In the genomic region with DNA sequence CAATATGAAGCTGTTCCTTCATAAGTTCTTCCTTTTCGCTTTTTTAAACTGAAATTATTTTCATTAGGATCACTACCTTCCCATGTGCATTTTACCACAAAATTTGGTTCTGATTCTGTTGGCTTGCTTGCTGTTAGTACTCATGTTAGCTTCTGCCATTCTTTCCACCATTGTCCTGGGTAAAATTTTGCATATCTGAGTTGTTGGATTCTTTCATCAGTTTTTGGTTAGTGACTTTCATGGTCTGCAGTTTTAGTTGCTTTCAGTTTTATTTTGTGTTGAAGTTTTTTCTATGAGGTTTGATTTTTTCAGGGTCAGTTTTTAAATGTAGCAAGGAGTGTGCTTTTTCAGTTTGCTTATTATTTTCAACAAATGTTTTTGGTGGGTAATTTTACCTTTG, we compare ENCODE assay signal across 11 cellular contexts.
DNase-seq lines count a peak whose midpoint lies in the region; ATAC-seq and TF ChIP-seq lines count a peak whose summit lies in the region.
"Had no signal": no experiment of that assay in that cellular context is flagged by ENCODE, and none has a peak within 500 bp of the region (broad histone marks: within the 10 kb centered on the region; RNA-seq: fewer than 3 reads in every experiment).

No MANE protein-coding gene starts in this region.

- peaks cover 93% of the 10 kb centered on the region for H3K79me2 ChIP-seq in hepatocyte

- peak overlapping the region; percentile 85 for H3K27ac ChIP-seq in hepatocyte
- peak overlapping the region in 1 of 2 donors; percentile 41 for H3K27ac ChIP-seq in thoracic aorta

- peaks cover 96% of the 10 kb centered on the region for H3K4me1 Mint-ChIP-seq in activated CD4-positive, alpha-beta T cell treated with anti-CD3 and anti-CD28 coated beads, Interleukin-2, amount 10 ng/mL, durations not matched to agents 7 days and 5 days
- peaks cover 89% of the 10 kb centered on the region for H3K4me1 Mint-ChIP-seq in activated CD4-positive, alpha-beta memory T cell treated with anti-CD3 and anti-CD28 coated beads for 36 hours (ENCODE audit: low read depth)

- intact Hi-C loops in activated CD4-positive, alpha-beta memory T cell treated with anti-CD3 and anti-CD28 coated beads for 36 hours (cut with micrococcal nuclease): no loop called here

- H3K4me2 ChIP-seq in hepatocyte: peak overlapping the region; percentile 68

- H3K4me1 ChIP-seq in hepatocyte (ENCODE audit: insufficient read depth) (peaks cover 65% of the 10 kb centered on the region), thoracic aorta (ENCODE audit: control insufficient read depth in 1 of 2, low read depth in 2 of 2) (peaks cover 45 to 100% of the 10 kb centered on the region in 2 donors)

- no peak for DNase-seq in activated CD4-positive, alpha-beta T cell treated with anti-CD3 and anti-CD28 coated beads, Interleukin-2, amount 10 ng/mL, durations not matched to agents 7 days and 5 days
- no peak for DNase-seq in activated CD4-positive, alpha-beta T cell treated with anti-CD3 and anti-CD28 coated beads for 48 hours
- DNase-seq in activated CD4-positive, alpha-beta memory T cell treated with anti-CD3 and anti-CD28 coated beads for 36 hours: no peak
- DNase-seq in hepatocyte (ENCODE audit: low spot score) (no peak), thoracic aorta (ENCODE audit: low spot score) (no peak), NCI-H1048 (lab: John Stamatoyannopoulos, UW) (no peak), NCI-H1105 (lab: John Stamatoyannopoulos, UW) (no peak)
- DNase-seq: midbrain, NCI-H1930, SHP77 treated with DMSO at 0.1 percent for 48 hours had no signal

- CTCF ChIA-PET in activated CD4-positive, alpha-beta T cell treated with anti-CD3 and anti-CD28 coated beads, Interleukin-2, amount 10 ng/mL, durations not matched to agents 7 days and 5 days (lab: Charles Lee): interaction anchor here (0.7 to 3.7 kb wide), 3 partner anchors 11 to 49 kb away, joined by 3 to 19 read pairs (median 3); no protein-coding TSS in a partner anchor
- CTCF ChIA-PET in activated CD4-positive, alpha-beta memory T cell treated with anti-CD3 and anti-CD28 coated beads for 36 hours (lab: Charles Lee): interaction anchor here (0.6 to 1.5 kb wide), 4 partner anchors 11 to 200 kb away, joined by 3 to 4 read pairs (median 3); no protein-coding TSS in a partner anchor

- H3K27me3 ChIP-seq in hepatocyte (no peaks in the 10 kb centered on the region), thoracic aorta (replicated peaks; ENCODE audit: insufficient read depth) (no peaks in the 10 kb centered on the region)

- TF ChIP-seq CTCF in hepatocyte (IDR thresholded peaks at IDR 0.05; ENCODE audit: poor library complexity): no peak
- no peak for TF ChIP-seq CTCF in thoracic aorta (IDR thresholded peaks at IDR 0.05)

- no peak for ATAC-seq in thoracic aorta (ENCODE audit: insufficient number of reproducible peaks, low FRiP score, low read depth)
- ATAC-seq in GM18907 (IDR thresholded peaks at IDR 0.05; ENCODE audit: unreplicated experiment): no peak

- POLR2A ChIA-PET in activated CD4-positive, alpha-beta T cell treated with anti-CD3 and anti-CD28 coated beads, Interleukin-2, amount 10 ng/mL, durations not matched to agents 7 days and 5 days (lab: Charles Lee): interaction anchor here (0.6 kb wide), 1 partner anchor 1550 kb away, joined by 3 read pairs; no protein-coding TSS in a partner anchor
- POLR2A ChIA-PET in activated CD4-positive, alpha-beta memory T cell treated with anti-CD3 and anti-CD28 coated beads for 36 hours (lab: Charles Lee): interaction anchor here (0.7 to 1.3 kb wide), 3 partner anchors 31 to 47 kb away, joined by 3 to 5 read pairs (median 3); no protein-coding TSS in a partner anchor

- H4K20me1 ChIP-seq in hepatocyte (ENCODE audit: insufficient read depth, poor library complexity, severe bottlenecking): peaks cover 39% of the 10 kb centered on the region

- H3K27me3 Mint-ChIP-seq in activated CD4-positive, alpha-beta T cell treated with anti-CD3 and anti-CD28 coated beads, Interleukin-2, amount 10 ng/mL, durations not matched to agents 7 days and 5 days: no peaks in the 10 kb centered on the region
- H3K27me3 Mint-ChIP-seq in activated CD4-positive, alpha-beta memory T cell treated with anti-CD3 and anti-CD28 coated beads for 36 hours: no peaks in the 10 kb centered on the region

- H3K9me3 ChIP-seq in hepatocyte (ENCODE audit: low read depth): no peaks in the 10 kb centered on the region
- H3K9me3 ChIP-seq in thoracic aorta: no peaks in the 10 kb centered on the region

- H3K9me2 ChIP-seq in hepatocyte (replicated peaks; ENCODE audit: insufficient read depth): no peaks in the 10 kb centered on the region

- H3K36me3 ChIP-seq in hepatocyte (replicated peaks; ENCODE audit: insufficient read depth, low read depth): no peaks in the 10 kb centered on the region
- H3K36me3 ChIP-seq in thoracic aorta: no peaks in the 10 kb centered on the region

- WGBS in hepatocyte (ENCODE audit: low lambda C conversion rate, missing lambda C conversion rate): 97% methylated on average over 1 of the region's 1 CpG

- peak overlapping the region; percentile 80 for H3K27ac Mint-ChIP-seq in activated CD4-positive, alpha-beta T cell treated with anti-CD3 and anti-CD28 coated beads, Interleukin-2, amount 10 ng/mL, durations not matched to agents 7 days and 5 days
- peak overlapping the region; percentile 95 for H3K27ac Mint-ChIP-seq in activated CD4-positive, alpha-beta memory T cell treated with anti-CD3 and anti-CD28 coated beads for 36 hours

- peak overlapping the region; percentile 25 for H3K4me3 Mint-ChIP-seq in activated CD4-positive, alpha-beta T cell treated with anti-CD3 and anti-CD28 coated beads, Interleukin-2, amount 10 ng/mL, durations not matched to agents 7 days and 5 days
- H3K4me3 Mint-ChIP-seq in activated CD4-positive, alpha-beta memory T cell treated with anti-CD3 and anti-CD28 coated beads for 36 hours: peak overlapping the region; percentile 52

- H3K4me3 ChIP-seq in hepatocyte (no peak overlapping the region), thoracic aorta (peak overlapping the region; percentile 18)

- H3K9me3 Mint-ChIP-seq in activated CD4-positive, alpha-beta T cell treated with anti-CD3 and anti-CD28 coated beads, Interleukin-2, amount 10 ng/mL, durations not matched to agents 7 days and 5 days: no peaks in the 10 kb centered on the region
- H3K9me3 Mint-ChIP-seq in activated CD4-positive, alpha-beta memory T cell treated with anti-CD3 and anti-CD28 coated beads for 36 hours: no peaks in the 10 kb centered on the region

- H2AFZ ChIP-seq in hepatocyte: no peak overlapping the region

- peaks cover 49% of the 10 kb centered on the region for H3K36me3 Mint-ChIP-seq in activated CD4-positive, alpha-beta T cell treated with anti-CD3 and anti-CD28 coated beads, Interleukin-2, amount 10 ng/mL, durations not matched to agents 7 days and 5 days (ENCODE audit: low read depth)
- H3K36me3 Mint-ChIP-seq in activated CD4-positive, alpha-beta memory T cell treated with anti-CD3 and anti-CD28 coated beads for 36 hours: peaks cover 4% of the 10 kb centered on the region
